8 cellular contexts compared by ENCODE assay signal in the genomic region with DNA sequence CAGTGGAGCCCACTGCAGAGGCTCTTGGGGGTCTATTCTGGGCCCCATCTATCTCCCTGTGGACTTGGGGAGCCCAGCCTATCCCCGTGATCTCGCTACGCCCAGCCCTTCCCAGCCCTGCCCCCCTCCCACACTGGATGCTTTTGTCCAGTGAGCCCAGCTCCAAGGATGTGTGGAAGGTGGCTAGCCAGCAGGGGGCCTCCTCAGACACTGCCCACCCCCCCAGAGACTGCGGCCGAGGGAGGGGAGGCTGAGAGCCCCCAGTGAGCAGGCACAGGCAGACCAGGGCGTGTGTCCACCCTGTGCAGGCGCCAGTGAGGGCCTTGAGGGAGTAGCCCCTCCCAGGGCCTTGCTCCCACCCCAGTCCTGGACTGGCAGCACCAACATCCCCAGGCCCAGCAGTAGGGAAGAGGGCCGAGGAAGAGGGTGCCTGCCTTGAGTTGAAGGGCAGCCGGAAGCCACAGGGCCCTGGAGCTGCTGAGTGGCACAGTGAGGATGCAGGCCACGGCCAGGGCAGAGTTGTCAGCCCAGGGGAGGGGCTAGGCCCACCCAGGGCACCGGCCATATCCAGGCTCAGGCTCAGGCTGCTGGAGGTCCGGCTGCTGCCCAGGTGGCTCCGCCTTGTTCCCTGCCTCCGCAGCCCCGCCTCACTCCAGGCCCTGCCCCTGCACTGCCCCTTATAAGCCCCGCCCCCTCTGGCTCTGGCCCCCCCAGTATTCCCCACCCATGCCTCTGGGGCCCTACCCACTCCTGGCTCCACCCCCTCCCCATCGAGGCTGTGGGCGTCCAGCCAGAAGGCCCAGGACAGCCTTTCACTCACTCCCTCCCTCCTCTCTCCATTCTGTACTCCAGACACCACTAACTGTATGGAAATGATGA.
A peak's percentile ranks its signal among the peaks of the same experiment; 100 is the strongest.
DNase-seq lines count a peak whose midpoint lies in the region; ATAC-seq lines count a peak whose summit lies in the region.

No MANE protein-coding gene starts in this region.

- ATAC-seq in HG02885 (IDR thresholded peaks at IDR 0.05; ENCODE audit: poor library complexity, unreplicated experiment) = no peak
- ATAC-seq in HG03565 (IDR thresholded peaks at IDR 0.05; ENCODE audit: unreplicated experiment) = no peak
- no peak for ATAC-seq in GM21526 (IDR thresholded peaks at IDR 0.05; ENCODE audit: low FRiP score, unreplicated experiment)
- no peak for ATAC-seq in HG02981 (IDR thresholded peaks at IDR 0.05; ENCODE audit: unreplicated experiment)

- DNase-seq in AG20443 (ENCODE audit: low spot score) (peak; percentile 56), NCI-H1105 (lab: John Stamatoyannopoulos, UW) (peak; percentile 82), cerebellar cortex (ENCODE audit: low spot score) (peak; percentile 45), medulla oblongata (ENCODE audit: extremely low spot score) (peak; percentile 41)
